ENCODE assay signal across 1 cellular context in genomic region chr13:29855784-29856183, GRCh38.
TF ChIP-seq lines count a peak whose summit lies in the region.

No MANE protein-coding gene starts in this region.

TF ChIP-seq in GM23338, 12 proteins besides CTCF, POLR2A, EP300 and RAD21:
- TF ChIP-seq ZNF462 (CRISPR knock-in tag; IDR thresholded peaks at IDR 0.05) (no peak), ZNF331 (CRISPR knock-in tag; IDR thresholded peaks at IDR 0.05; ENCODE audit: low read depth) (no peak), ZNF114 (CRISPR knock-in tag; IDR thresholded peaks at IDR 0.05) (no peak), ETS1 (IDR thresholded peaks at IDR 0.05) (no peak), EZH2phosphoT487 (IDR thresholded peaks at IDR 0.05; ENCODE audit: unreplicated experiment) (no peak), POLR2AphosphoS5 (IDR thresholded peaks at IDR 0.05; ENCODE audit: low read depth) (no peak), JUNB (IDR thresholded peaks at IDR 0.05; ENCODE audit: unreplicated experiment) (no peak), CREB1 (CRISPR knock-in tag; IDR thresholded peaks at IDR 0.05; ENCODE audit: low read depth) (no peak), STAT1 (IDR thresholded peaks at IDR 0.05; ENCODE audit: unreplicated experiment) (no peak), NANOG (IDR thresholded peaks at IDR 0.05; ENCODE audit: borderline replicate concordance) (no peak), REST (IDR thresholded peaks at IDR 0.05; ENCODE audit: unreplicated experiment) (no peak), EZH2 (IDR thresholded peaks at IDR 0.05; ENCODE audit: low read depth, unreplicated experiment) (no peak)
